Comparison of ENCODE assay signal across 2 cellular contexts in the genomic region with DNA sequence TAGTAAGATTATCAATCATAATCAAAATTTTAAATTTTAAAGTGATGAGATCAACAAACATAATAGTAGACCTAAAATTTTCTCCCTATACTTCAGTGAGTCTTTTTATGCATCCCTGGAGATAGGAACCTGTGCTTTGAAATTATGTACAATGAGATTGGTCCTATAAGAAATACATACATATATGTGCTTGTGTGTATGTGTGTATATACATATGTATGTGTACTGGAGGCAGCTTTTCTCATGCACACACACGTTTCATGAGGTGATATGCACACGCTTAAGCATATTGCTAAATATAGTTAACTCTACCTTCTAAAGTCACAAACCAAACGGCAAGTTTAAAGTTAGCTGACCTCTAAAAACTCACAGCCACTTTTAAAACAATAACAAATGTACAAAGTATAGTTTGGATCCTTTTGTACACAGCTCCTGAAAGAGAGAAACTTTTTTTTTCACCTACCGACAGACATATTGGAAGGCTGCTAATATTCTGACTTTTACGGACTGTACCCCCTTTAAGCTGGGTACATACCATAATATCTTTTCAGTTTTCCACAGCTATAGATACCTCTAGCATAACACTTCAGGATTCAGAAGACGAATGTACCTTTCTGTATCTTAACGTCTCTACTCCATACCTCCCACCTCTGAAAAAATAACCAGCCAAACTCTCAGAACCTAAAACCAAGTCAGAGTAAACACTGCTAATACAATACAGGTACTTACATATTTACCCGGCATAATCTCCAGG.
TF ChIP-seq lines count a peak whose summit lies in the region.

No MANE protein-coding gene starts in this region.

TF ChIP-seq in GM23338, 12 proteins besides CTCF, POLR2A, EP300 and RAD21 (continued from another document):
- no peak for TF ChIP-seq EZH2 (IDR thresholded peaks at IDR 0.05; ENCODE audit: low read depth, unreplicated experiment)

TF ChIP-seq in WTC11, 78 proteins besides CTCF, POLR2A, EP300 and RAD21 (continued from another document):
- TF ChIP-seq, protein P1, sequence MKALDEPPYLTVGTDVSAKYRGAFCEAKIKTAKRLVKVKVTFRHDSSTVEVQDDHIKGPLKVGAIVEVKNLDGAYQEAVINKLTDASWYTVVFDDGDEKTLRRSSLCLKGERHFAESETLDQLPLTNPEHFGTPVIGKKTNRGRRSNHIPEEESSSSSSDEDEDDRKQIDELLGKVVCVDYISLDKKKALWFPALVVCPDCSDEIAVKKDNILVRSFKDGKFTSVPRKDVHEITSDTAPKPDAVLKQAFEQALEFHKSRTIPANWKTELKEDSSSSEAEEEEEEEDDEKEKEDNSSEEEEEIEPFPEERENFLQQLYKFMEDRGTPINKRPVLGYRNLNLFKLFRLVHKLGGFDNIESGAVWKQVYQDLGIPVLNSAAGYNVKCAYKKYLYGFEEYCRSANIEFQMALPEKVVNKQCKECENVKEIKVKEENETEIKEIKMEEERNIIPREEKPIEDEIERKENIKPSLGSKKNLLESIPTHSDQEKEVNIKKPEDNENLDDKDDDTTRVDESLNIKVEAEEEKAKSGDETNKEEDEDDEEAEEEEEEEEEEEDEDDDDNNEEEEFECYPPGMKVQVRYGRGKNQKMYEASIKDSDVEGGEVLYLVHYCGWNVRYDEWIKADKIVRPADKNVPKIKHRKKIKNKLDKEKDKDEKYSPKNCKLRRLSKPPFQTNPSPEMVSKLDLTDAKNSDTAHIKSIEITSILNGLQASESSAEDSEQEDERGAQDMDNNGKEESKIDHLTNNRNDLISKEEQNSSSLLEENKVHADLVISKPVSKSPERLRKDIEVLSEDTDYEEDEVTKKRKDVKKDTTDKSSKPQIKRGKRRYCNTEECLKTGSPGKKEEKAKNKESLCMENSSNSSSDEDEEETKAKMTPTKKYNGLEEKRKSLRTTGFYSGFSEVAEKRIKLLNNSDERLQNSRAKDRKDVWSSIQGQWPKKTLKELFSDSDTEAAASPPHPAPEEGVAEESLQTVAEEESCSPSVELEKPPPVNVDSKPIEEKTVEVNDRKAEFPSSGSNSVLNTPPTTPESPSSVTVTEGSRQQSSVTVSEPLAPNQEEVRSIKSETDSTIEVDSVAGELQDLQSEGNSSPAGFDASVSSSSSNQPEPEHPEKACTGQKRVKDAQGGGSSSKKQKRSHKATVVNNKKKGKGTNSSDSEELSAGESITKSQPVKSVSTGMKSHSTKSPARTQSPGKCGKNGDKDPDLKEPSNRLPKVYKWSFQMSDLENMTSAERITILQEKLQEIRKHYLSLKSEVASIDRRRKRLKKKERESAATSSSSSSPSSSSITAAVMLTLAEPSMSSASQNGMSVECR (CRISPR knock-in tag; IDR thresholded peaks at IDR 0.05; ENCODE audit: borderline replicate concordance): no peak
- TF ChIP-seq ZNF671 (CRISPR knock-in tag; IDR thresholded peaks at IDR 0.05): no peak
- TF ChIP-seq, protein P2, sequence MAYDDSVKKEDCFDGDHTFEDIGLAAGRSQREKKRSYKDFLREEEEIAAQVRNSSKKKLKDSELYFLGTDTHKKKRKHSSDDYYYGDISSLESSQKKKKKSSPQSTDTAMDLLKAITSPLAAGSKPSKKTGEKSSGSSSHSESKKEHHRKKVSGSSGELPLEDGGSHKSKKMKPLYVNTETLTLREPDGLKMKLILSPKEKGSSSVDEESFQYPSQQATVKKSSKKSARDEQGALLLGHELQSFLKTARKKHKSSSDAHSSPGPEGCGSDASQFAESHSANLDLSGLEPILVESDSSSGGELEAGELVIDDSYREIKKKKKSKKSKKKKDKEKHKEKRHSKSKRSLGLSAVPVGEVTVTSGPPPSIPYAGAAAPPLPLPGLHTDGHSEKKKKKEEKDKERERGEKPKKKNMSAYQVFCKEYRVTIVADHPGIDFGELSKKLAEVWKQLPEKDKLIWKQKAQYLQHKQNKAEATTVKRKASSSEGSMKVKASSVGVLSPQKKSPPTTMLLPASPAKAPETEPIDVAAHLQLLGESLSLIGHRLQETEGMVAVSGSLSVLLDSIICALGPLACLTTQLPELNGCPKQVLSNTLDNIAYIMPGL (CRISPR knock-in tag; IDR thresholded peaks at IDR 0.05): no peak
- TF ChIP-seq FOXP1 (CRISPR knock-in tag; IDR thresholded peaks at IDR 0.05; ENCODE audit: borderline replicate concordance): no peak
- no peak for TF ChIP-seq ZNF396 (CRISPR knock-in tag; IDR thresholded peaks at IDR 0.05; ENCODE audit: borderline replicate concordance)
- TF ChIP-seq, protein P3, sequence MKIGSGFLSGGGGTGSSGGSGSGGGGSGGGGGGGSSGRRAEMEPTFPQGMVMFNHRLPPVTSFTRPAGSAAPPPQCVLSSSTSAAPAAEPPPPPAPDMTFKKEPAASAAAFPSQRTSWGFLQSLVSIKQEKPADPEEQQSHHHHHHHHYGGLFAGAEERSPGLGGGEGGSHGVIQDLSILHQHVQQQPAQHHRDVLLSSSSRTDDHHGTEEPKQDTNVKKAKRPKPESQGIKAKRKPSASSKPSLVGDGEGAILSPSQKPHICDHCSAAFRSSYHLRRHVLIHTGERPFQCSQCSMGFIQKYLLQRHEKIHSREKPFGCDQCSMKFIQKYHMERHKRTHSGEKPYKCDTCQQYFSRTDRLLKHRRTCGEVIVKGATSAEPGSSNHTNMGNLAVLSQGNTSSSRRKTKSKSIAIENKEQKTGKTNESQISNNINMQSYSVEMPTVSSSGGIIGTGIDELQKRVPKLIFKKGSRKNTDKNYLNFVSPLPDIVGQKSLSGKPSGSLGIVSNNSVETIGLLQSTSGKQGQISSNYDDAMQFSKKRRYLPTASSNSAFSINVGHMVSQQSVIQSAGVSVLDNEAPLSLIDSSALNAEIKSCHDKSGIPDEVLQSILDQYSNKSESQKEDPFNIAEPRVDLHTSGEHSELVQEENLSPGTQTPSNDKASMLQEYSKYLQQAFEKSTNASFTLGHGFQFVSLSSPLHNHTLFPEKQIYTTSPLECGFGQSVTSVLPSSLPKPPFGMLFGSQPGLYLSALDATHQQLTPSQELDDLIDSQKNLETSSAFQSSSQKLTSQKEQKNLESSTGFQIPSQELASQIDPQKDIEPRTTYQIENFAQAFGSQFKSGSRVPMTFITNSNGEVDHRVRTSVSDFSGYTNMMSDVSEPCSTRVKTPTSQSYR (CRISPR knock-in tag; IDR thresholded peaks at IDR 0.05): no peak
- TF ChIP-seq ZNF138 (CRISPR knock-in tag; conservative IDR thresholded peaks at IDR 0.05): no peak
